ENCODE assay signal across 19 cellular contexts in the genomic region with DNA sequence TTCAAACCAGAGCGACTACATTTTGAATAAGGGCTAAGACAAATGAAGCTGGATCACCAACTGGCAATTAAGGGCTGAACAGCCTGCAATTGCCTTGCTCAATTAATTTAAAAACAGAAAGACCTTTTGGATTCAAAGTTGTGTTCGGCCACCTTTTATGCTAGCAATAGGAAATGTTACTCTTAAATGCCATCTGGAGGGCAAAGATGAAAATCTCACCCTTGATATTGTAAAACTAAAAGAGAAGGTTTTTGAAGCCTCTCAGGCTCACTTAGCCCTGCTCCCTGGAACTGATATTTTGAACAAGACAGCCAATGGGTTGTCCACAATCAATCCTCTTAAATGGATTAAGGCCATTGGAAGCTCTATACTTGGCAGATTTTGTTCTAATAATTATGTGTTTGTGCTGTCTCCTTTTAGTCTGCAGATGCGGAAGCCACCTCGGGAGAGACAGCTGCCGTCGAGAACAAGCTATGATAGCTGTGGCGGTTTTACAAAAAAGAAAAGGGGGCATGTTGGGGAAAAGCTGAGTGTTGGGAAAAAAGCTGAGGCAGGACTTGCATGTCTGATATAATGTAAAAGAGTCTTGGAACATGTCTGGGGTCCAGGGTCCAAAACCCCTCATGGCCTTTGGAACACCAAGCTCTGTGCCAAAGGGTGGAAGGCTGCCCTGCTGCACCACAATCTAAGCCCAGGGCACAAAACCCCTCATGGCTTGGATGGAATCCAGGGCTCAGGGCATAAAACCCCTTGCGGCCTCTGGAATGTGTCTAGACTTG.
DNase-seq lines count a peak whose midpoint lies in the region; ATAC-seq and TF ChIP-seq lines count a peak whose summit lies in the region.
"Had no signal": no experiment of that assay in that cellular context is flagged by ENCODE, and none has a peak within 500 bp of the region (broad histone marks: within the 10 kb centered on the region; RNA-seq: fewer than 3 reads in every experiment).

No MANE protein-coding gene starts in this region.

- H3K4me2 ChIP-seq in OCI-LY1 (ENCODE audit: low read length): peak overlapping the region; percentile 20; the same call in 1 of the 2 replicates

- in situ Hi-C loops in ACHN (cut with HindIII; ENCODE audit: low pct_ligation_motif_present, low pct_unique_long_range_greater_than_20kb, low sequenced_read_pairs): no loop called here

- peaks cover 0 to 42% of the 10 kb centered on the region in 2 donors for H3K9me3 Mint-ChIP-seq in stimulated activated naive CD8-positive, alpha-beta T cell treated with anti-CD3 and anti-CD28 coated beads, Interleukin-15, amount 100 ng/mL, for 72 hours

- no peak overlapping the region for H3K27ac Mint-ChIP-seq in stimulated activated naive CD8-positive, alpha-beta T cell treated with anti-CD3 and anti-CD28 coated beads, Interleukin-15, amount 100 ng/mL, for 72 hours
- H3K27ac Mint-ChIP-seq: nephron progenitor cell had no signal

- no peak overlapping the region for H3K27ac ChIP-seq in OCI-LY1 (ENCODE audit: low read depth, low read length, poor library complexity, severe bottlenecking)
- H3K27ac ChIP-seq: heart right ventricle, left lung, uterus, VCaP had no signal

- H3K4me3 Mint-ChIP-seq in stimulated activated naive CD8-positive, alpha-beta T cell treated with anti-CD3 and anti-CD28 coated beads, Interleukin-15, amount 100 ng/mL, for 72 hours: peak overlapping the region; percentile 67 to 71
- H3K4me3 Mint-ChIP-seq: nephron progenitor cell had no signal

- no peaks in the 10 kb centered on the region for H3K27me3 Mint-ChIP-seq in stimulated activated naive CD8-positive, alpha-beta T cell treated with anti-CD3 and anti-CD28 coated beads, Interleukin-15, amount 100 ng/mL, for 72 hours

- H3F3A ChIP-seq in OCI-LY1 (ENCODE audit: insufficient read depth, low read length): no peaks in the 10 kb centered on the region

- H3K4me3 ChIP-seq in OCI-LY1 (ENCODE audit: low read depth, low read length, poor library complexity, severe bottlenecking): no peak overlapping the region
- H3K4me3 ChIP-seq: heart right ventricle, left lung, uterus had no signal

- peak; percentile 33 for DNase-seq in activated effector memory CD4-positive, alpha-beta T cell treated with anti-CD3 and anti-CD28 coated beads, Interleukin-2, amount 50 U/mL, for 16 hours
- DNase-seq in activated effector memory CD4-positive, alpha-beta T cell treated with Interleukin-2 at 50 U/mL for 16 hours: no peak
- DNase-seq in cerebellar cortex (ENCODE audit: low spot score): peak; percentile 18
- DNase-seq in stimulated activated naive CD8-positive, alpha-beta T cell treated with anti-CD3 and anti-CD28 coated beads, Interleukin-15, amount 100 ng/mL, for 72 hours: no peak
- no peak for DNase-seq in ACHN
- DNase-seq in NK-92 treated with Interleukin-12 subunit alpha and Interleukin-12 subunit beta, amount 100 ng/mL, for 24 hours (lab: John Stamatoyannopoulos, UW): no peak
- DNase-seq in COLO668 (lab: John Stamatoyannopoulos, UW; ENCODE audit: unreplicated experiment): no peak
- DNase-seq: activated gamma-delta T cell, GDM1, heart right ventricle, left lung, NCI-H187 treated with DMSO at 0.1 percent for 48 hours, NCI-H774, nephron progenitor cell, right cardiac atrium, SHP77, uterus had no signal

- H3K4me1 Mint-ChIP-seq in stimulated activated naive CD8-positive, alpha-beta T cell treated with anti-CD3 and anti-CD28 coated beads, Interleukin-15, amount 100 ng/mL, for 72 hours: peaks cover 51% of the 10 kb centered on the region
- H3K4me1 Mint-ChIP-seq: nephron progenitor cell had no signal

- H3K27me3 ChIP-seq in OCI-LY1 (ENCODE audit: insufficient read depth, low read length): no peaks in the 10 kb centered on the region
- H3K27me3 ChIP-seq: heart right ventricle, left lung, uterus had no signal

- H3K9ac ChIP-seq in OCI-LY1 (ENCODE audit: low read length): no peak overlapping the region

- H4K20me1 ChIP-seq in OCI-LY1 (ENCODE audit: insufficient read depth, low read length): no peaks in the 10 kb centered on the region

- ATAC-seq in stimulated activated naive CD8-positive, alpha-beta T cell treated with anti-CD3 and anti-CD28 coated beads, Interleukin-15, amount 100 ng/mL, for 72 hours: peak; percentile 40
- ATAC-seq: heart right ventricle, left lung, right cardiac atrium had no signal

- TF ChIP-seq CTCF in OCI-LY1 (IDR thresholded peaks at IDR 0.05; ENCODE audit: low read length): no peak

- no peaks in the 10 kb centered on the region for H3K9me2 ChIP-seq in OCI-LY1 (ENCODE audit: low read depth, low read length)

- H3K4me1 ChIP-seq in OCI-LY1 (ENCODE audit: insufficient read depth, low read length, severe bottlenecking): peaks cover 9% of the 10 kb centered on the region
- H3K4me1 ChIP-seq: heart right ventricle, left lung, uterus had no signal

- H3K36me3 ChIP-seq in OCI-LY1 (ENCODE audit: insufficient read depth, low read length): peaks cover 11% of the 10 kb centered on the region
- H3K36me3 ChIP-seq: uterus had no signal

- no peaks in the 10 kb centered on the region for H3K79me2 ChIP-seq in OCI-LY1 (ENCODE audit: insufficient read depth, low read length)

- H3K9me3 ChIP-seq in OCI-LY1 (ENCODE audit: low read length): peaks cover 21% of the 10 kb centered on the region
- H3K9me3 ChIP-seq: uterus had no signal

- H2AFZ ChIP-seq in OCI-LY1 (ENCODE audit: low read length): no peak overlapping the region

Comparison
In these comparisons a context has a peak if more than half of its experiments do, and no peak if none do; other contexts are left out.
1. DNase-seq: peak in activated effector memory CD4-positive, alpha-beta T cell treated with anti-CD3 and anti-CD28 coated beads, Interleukin-2, amount 50 U/mL, for 16 hours (single experiment) and cerebellar cortex (single experiment); none in activated effector memory CD4-positive, alpha-beta T cell treated with Interleukin-2 at 50 U/mL for 16 hours (single experiment), stimulated activated naive CD8-positive, alpha-beta T cell treated with anti-CD3 and anti-CD28 coated beads, Interleukin-15, amount 100 ng/mL, for 72 hours (0 of 2), ACHN (single experiment), NK-92 treated with Interleukin-12 subunit alpha and Interleukin-12 subunit beta, amount 100 ng/mL, for 24 hours (single experiment) and COLO668 (single experiment).